Comparison of ENCODE assay signal across 1 cellular context in genomic region chr17:8855477-8856204, GRCh38.
TF ChIP-seq lines count a peak whose summit lies in the region.

No MANE protein-coding gene starts in this region.

TF ChIP-seq in GM12878, 131 proteins besides CTCF, POLR2A, EP300 and RAD21 (continued from another document):
- TF ChIP-seq, protein P1, sequence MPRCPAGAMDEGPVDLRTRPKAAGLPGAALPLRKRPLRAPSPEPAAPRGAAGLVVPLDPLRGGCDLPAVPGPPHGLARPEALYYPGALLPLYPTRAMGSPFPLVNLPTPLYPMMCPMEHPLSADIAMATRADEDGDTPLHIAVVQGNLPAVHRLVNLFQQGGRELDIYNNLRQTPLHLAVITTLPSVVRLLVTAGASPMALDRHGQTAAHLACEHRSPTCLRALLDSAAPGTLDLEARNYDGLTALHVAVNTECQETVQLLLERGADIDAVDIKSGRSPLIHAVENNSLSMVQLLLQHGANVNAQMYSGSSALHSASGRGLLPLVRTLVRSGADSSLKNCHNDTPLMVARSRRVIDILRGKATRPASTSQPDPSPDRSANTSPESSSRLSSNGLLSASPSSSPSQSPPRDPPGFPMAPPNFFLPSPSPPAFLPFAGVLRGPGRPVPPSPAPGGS (IDR thresholded peaks at IDR 0.05; ENCODE audit: borderline replicate concordance, insufficient read depth, low read depth, low read length, poor library complexity, severe bottlenecking), result peak; percentile 96
- TF ChIP-seq JUND (IDR thresholded peaks at IDR 0.05; ENCODE audit: low read depth, low read length) (peak; percentile 59; the same call in 1 of the 2 replicates), SUPT20H (IDR thresholded peaks at IDR 0.05; ENCODE audit: borderline replicate concordance, control insufficient read depth, low read depth, low read length) (no peak), RAD51 (IDR thresholded peaks at IDR 0.05) (peak; percentile 55; the same call in 1 of the 2 replicates), HSF1 (IDR thresholded peaks at IDR 0.05; ENCODE audit: low read depth, low read length) (no peak), HCFC1 (IDR thresholded peaks at IDR 0.05; ENCODE audit: low read length) (no peak), ESRRA (IDR thresholded peaks at IDR 0.05; ENCODE audit: low read length) (no peak), CBX5 (IDR thresholded peaks at IDR 0.05; ENCODE audit: low read depth) (peak; percentile 19; the same call in 1 of the 2 replicates), BHLHE40 (IDR thresholded peaks at IDR 0.05; ENCODE audit: borderline replicate concordance in 1 of 2, low read depth in 2 of 2, low read length in 1 of 2) (peak; percentile 96 to 98), ZNF207 (IDR thresholded peaks at IDR 0.05; ENCODE audit: borderline replicate concordance) (peak; percentile 19; the same call in 1 of the 2 replicates), NBN (IDR thresholded peaks at IDR 0.05) (peak; percentile 71), IRF4 (IDR thresholded peaks at IDR 0.05; ENCODE audit: low read depth, low read length) (peak; percentile 58; the same call in 1 of the 2 replicates), HDAC6 (IDR thresholded peaks at IDR 0.05; ENCODE audit: unreplicated experiment) (no peak), RELB (IDR thresholded peaks at IDR 0.05; ENCODE audit: low read depth) (peak; percentile 93), SMAD5 (IDR thresholded peaks at IDR 0.05; ENCODE audit: low read depth) (0 out of 2 replicates have a peak, but pooled peaks have one; percentile 9), CBFB (IDR thresholded peaks at IDR 0.05; ENCODE audit: low read depth) (peak; percentile 76), NRF1 (conservative IDR thresholded peaks at IDR 0.05; ENCODE audit: low read depth, low read length) (no peak), EED (IDR thresholded peaks at IDR 0.05; ENCODE audit: low read depth) (peak; percentile 70)
